In genomic region chrX:51679689-51680421, GRCh38 we compare ENCODE assay signal across 4 cellular contexts. TPM values are rescaled to one million over a fixed set of nuclear protein-coding genes. Genes with fewer than 3 reads are reported as not detected.
"Had no signal": no experiment of that assay in that cellular context is flagged by ENCODE, and none has a peak within 500 bp of the region (broad histone marks: within the 10 kb centered on the region; RNA-seq: fewer than 3 reads in every experiment).

No MANE protein-coding gene starts in this region.

RNA-seq across cellular contexts. Expression of gene CENPVL2, which starts 2.8 kb away (rescaled TPM):
- total RNA-seq: HFFc6, HT1080, IMR-90, K562 had no signal
- polyA plus RNA-seq: IMR-90, K562 had no signal

RNA-seq across cellular contexts. Expression of gene CENPVL1, which starts 30.5 kb away (rescaled TPM):
- total RNA-seq: HFFc6, HT1080, IMR-90, K562 had no signal
- polyA plus RNA-seq: IMR-90, K562 had no signal
